In the genomic region with DNA sequence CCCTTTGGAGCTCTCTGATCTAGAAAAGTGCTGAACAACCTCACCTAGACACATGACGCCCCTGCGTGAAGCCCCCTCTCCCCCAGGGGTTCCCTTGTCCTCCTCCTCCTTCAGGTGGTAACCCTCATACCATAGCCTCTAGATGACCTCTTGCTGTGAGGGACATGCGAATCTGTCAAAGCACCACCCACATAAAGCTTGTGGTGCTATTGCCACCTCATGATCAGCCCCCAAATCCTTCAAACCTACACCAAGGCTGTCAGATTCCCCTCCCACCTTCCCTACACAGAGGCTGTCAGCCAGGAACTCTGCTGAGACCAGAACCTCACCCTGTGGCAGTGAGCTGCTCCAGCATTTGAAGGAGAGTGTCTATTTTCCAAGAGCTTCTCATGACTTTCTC, we compare ENCODE assay signal across 19 cellular contexts. TPM values are rescaled to one million over a fixed set of nuclear protein-coding genes. Genes with fewer than 3 reads are reported as not detected.
A peak's percentile ranks its signal among the peaks of the same experiment; 100 is the strongest.
DNase-seq lines count a peak whose midpoint lies in the region; ATAC-seq and TF ChIP-seq lines count a peak whose summit lies in the region.
"Had no signal": no experiment of that assay in that cellular context is flagged by ENCODE, and none has a peak within 500 bp of the region (broad histone marks: within the 10 kb centered on the region; RNA-seq: fewer than 3 reads in every experiment).

No MANE protein-coding gene starts in this region.

- H3K9me3 Mint-ChIP-seq in activated CD8-positive, alpha-beta memory T cell treated with anti-CD3 and anti-CD28 coated beads, Interleukin-2, amount 10 ng/mL, durations not matched to agents 7 days and 5 days (ENCODE audit: low read depth), result no peaks in the 10 kb centered on the region
- peaks cover 0 to 3% (median 0%) of the 10 kb centered on the region in 6 donors for H3K9me3 Mint-ChIP-seq in immature natural killer cell
- H3K9me3 Mint-ChIP-seq: CD8-positive, alpha-beta T cell; HFFc6 had no signal

- intact Hi-C loops in dorsolateral prefrontal cortex (cut with DNase I), result no loop called here

- no peaks in the 10 kb centered on the region for H3K4me1 Mint-ChIP-seq in activated CD8-positive, alpha-beta memory T cell treated with anti-CD3 and anti-CD28 coated beads, Interleukin-2, amount 10 ng/mL, durations not matched to agents 7 days and 5 days
- no peaks in the 10 kb centered on the region for H3K4me1 Mint-ChIP-seq in immature natural killer cell

- no peaks in the 10 kb centered on the region for H3K36me3 Mint-ChIP-seq in activated CD8-positive, alpha-beta memory T cell treated with anti-CD3 and anti-CD28 coated beads, Interleukin-2, amount 10 ng/mL, durations not matched to agents 7 days and 5 days
- no peaks in the 10 kb centered on the region for H3K36me3 Mint-ChIP-seq in immature natural killer cell
- H3K36me3 Mint-ChIP-seq: CD8-positive, alpha-beta T cell had no signal

- DNase-seq in activated CD8-positive, alpha-beta memory T cell treated with anti-CD3 and anti-CD28 coated beads for 24 hours, result peak; percentile 26
- DNase-seq in activated CD8-positive, alpha-beta memory T cell treated with anti-CD3 and anti-CD28 coated beads, Interleukin-2, amount 10 ng/mL, durations not matched to agents 7 days and 5 days, result no peak
- DNase-seq in islet precursor cell, result peak; percentile 18
- DNase-seq in putamen (ENCODE audit: low spot score), result peak; percentile 62
- no peak for DNase-seq in immature natural killer cell
- no peak for DNase-seq in NCI-H446 (lab: John Stamatoyannopoulos, UW)
- no peak for DNase-seq in dorsolateral prefrontal cortex
- DNase-seq: CD8-positive, alpha-beta T cell; COR-L47; DND-41; GDM1; HFFc6 had no signal

- H3K27me3 ChIP-seq in dorsolateral prefrontal cortex, result peaks cover 0 to 6% (median 0%) of the 10 kb centered on the region in 45 donors

- no peak overlapping the region for H3K27ac Mint-ChIP-seq in activated CD8-positive, alpha-beta memory T cell treated with anti-CD3 and anti-CD28 coated beads, Interleukin-2, amount 10 ng/mL, durations not matched to agents 7 days and 5 days
- H3K27ac Mint-ChIP-seq in immature natural killer cell, result no peak overlapping the region
- H3K27ac Mint-ChIP-seq: CD8-positive, alpha-beta T cell; HFFc6 had no signal

- CTCF ChIA-PET in activated CD8-positive, alpha-beta memory T cell treated with anti-CD3 and anti-CD28 coated beads, Interleukin-2, amount 10 ng/mL, durations not matched to agents 7 days and 5 days (lab: Charles Lee), result no interaction called here

- H3K4me3 Mint-ChIP-seq in activated CD8-positive, alpha-beta memory T cell treated with anti-CD3 and anti-CD28 coated beads, Interleukin-2, amount 10 ng/mL, durations not matched to agents 7 days and 5 days, result no peak overlapping the region
- H3K4me3 Mint-ChIP-seq in immature natural killer cell, result no peak overlapping the region
- H3K4me3 Mint-ChIP-seq: CD14-positive monocyte; CD8-positive, alpha-beta T cell; HFFc6 had no signal

- no peak overlapping the region for H3K27ac ChIP-seq in dorsolateral prefrontal cortex
- H3K27ac ChIP-seq: 22Rv1 had no signal

- peaks cover 3% of the 10 kb centered on the region for H3K27me3 Mint-ChIP-seq in activated CD8-positive, alpha-beta memory T cell treated with anti-CD3 and anti-CD28 coated beads, Interleukin-2, amount 10 ng/mL, durations not matched to agents 7 days and 5 days
- H3K27me3 Mint-ChIP-seq in immature natural killer cell (ENCODE audit: low read depth in 3 of 3), result peaks cover 0 to 6% (median 0%) of the 10 kb centered on the region in 3 donors

- no peak for ATAC-seq in activated CD8-positive, alpha-beta memory T cell treated with anti-CD3 and anti-CD28 coated beads, Interleukin-2, amount 10 ng/mL, durations not matched to agents 7 days and 5 days
- ATAC-seq: CD8-positive, alpha-beta T cell; HepG2 had no signal

- no peak for TF ChIP-seq CTCF in dorsolateral prefrontal cortex (IDR thresholded peaks at IDR 0.05 in 54 of 56, conservative IDR thresholded peaks at IDR 0.05 in 2 of 56; ENCODE audit: low read depth in 1 of 56, partially characterized antibody in 56 of 56)

- no peak overlapping the region for H3K4me3 ChIP-seq in dorsolateral prefrontal cortex
- H3K4me3 ChIP-seq: HAP-1 had no signal

RNA-seq across cellular contexts. Expression of a gene that starts 43.1 kb away (rescaled TPM):
- total RNA-seq in activated CD8-positive, alpha-beta memory T cell treated with anti-CD3 and anti-CD28 coated beads, Interleukin-2, amount 10 ng/mL, durations not matched to agents 7 days and 5 days, result not detected
- not detected for polyA plus RNA-seq in immature natural killer cell
- not detected for total RNA-seq in dorsolateral prefrontal cortex
- total RNA-seq: A673; CD8-positive, alpha-beta T cell; H1; HepG2; HFFc6 had no signal
- polyA plus RNA-seq: BJ, CD14-positive monocyte, H1, HepG2 had no signal

Comparison
In these comparisons a context has a peak if more than half of its experiments do, and no peak if none do; other contexts are left out.
1. DNase-seq: peak in activated CD8-positive, alpha-beta memory T cell treated with anti-CD3 and anti-CD28 coated beads for 24 hours (single experiment), islet precursor cell (single experiment) and putamen (single experiment); none in activated CD8-positive, alpha-beta memory T cell treated with anti-CD3 and anti-CD28 coated beads, Interleukin-2, amount 10 ng/mL, durations not matched to agents 7 days and 5 days (single experiment), immature natural killer cell (0 of 3), NCI-H446 (0 of 2) and dorsolateral prefrontal cortex (0 of 10).